ENCODE assay signal across 14 cellular contexts in the genomic region with DNA sequence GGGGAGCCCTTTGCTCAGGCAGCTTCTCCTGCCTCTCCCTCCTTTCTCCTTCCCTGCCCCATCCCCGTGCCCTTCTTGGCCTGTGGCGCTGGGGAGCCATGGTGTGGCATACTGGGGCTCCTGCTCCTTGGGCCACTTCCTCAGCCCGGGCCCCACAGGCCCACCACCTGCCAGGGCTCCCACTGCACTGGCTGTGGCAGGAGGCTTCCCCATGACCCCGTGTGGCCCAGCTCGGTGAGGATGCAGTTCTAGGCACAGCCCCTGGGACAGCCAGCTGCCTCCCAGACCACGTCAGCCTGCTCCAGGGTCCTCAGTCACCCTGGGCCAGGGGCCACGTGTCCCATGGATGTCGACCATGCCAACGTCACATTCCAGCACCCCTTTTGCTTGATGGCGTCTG. TPM values are rescaled to one million over a fixed set of nuclear protein-coding genes. Genes with fewer than 3 reads are reported as not detected.
DNase-seq lines count a peak whose midpoint lies in the region; ATAC-seq and TF ChIP-seq lines count a peak whose summit lies in the region.
"Had no signal": no experiment of that assay in that cellular context is flagged by ENCODE, and none has a peak within 500 bp of the region (broad histone marks: within the 10 kb centered on the region; RNA-seq: fewer than 3 reads in every experiment).

No MANE protein-coding gene starts in this region.

- H3K9ac ChIP-seq in BLaER1, result 0 out of 2 replicates have a peak overlapping the region, but pooled peaks have one; percentile 10
- no peak overlapping the region for H3K9ac ChIP-seq in SK-N-MC (ENCODE audit: insufficient read length)

- intact Hi-C loops in activated CD4-positive, alpha-beta T cell treated with anti-CD3 and anti-CD28 coated beads for 36 hours (cut with DNase I, micrococcal nuclease), result no loop called here
- intact Hi-C loops in testis (cut with DNase I; ENCODE audit: low total_unique reads), result no loop called here

- H3K27ac ChIP-seq in BLaER1 (peak overlapping the region; percentile 56), SK-N-MC (0 out of 2 replicates have a peak overlapping the region, but pooled peaks have one; percentile 64), osteoblast (ENCODE audit: low read depth, low read length) (no peak overlapping the region), testis (no peak overlapping the region)

- no peak for TF ChIP-seq CTCF in osteoblast (IDR thresholded peaks at IDR 0.05; ENCODE audit: extremely low read depth, low read depth, low read length)
- no peak for TF ChIP-seq CTCF in testis (IDR thresholded peaks at IDR 0.05)

- peak overlapping the region; percentile 31 for H3K27ac Mint-ChIP-seq in activated CD4-positive, alpha-beta T cell treated with anti-CD3 and anti-CD28 coated beads, Interleukin-2, amount 10 ng/mL, durations not matched to agents 7 days and 5 days
- H3K27ac Mint-ChIP-seq in activated CD4-positive, alpha-beta T cell treated with anti-CD3 and anti-CD28 coated beads for 36 hours, result no peak overlapping the region

- H2AFZ ChIP-seq in osteoblast (ENCODE audit: low read length), result no peak overlapping the region

- H3K4me3 Mint-ChIP-seq in activated CD4-positive, alpha-beta T cell treated with anti-CD3 and anti-CD28 coated beads, Interleukin-2, amount 10 ng/mL, durations not matched to agents 7 days and 5 days, result no peak overlapping the region
- no peak overlapping the region for H3K4me3 Mint-ChIP-seq in activated CD4-positive, alpha-beta T cell treated with anti-CD3 and anti-CD28 coated beads for 36 hours

- no peaks in the 10 kb centered on the region for H3K4me1 Mint-ChIP-seq in activated CD4-positive, alpha-beta T cell treated with anti-CD3 and anti-CD28 coated beads, Interleukin-2, amount 10 ng/mL, durations not matched to agents 7 days and 5 days
- no peaks in the 10 kb centered on the region for H3K4me1 Mint-ChIP-seq in activated CD4-positive, alpha-beta T cell treated with anti-CD3 and anti-CD28 coated beads for 36 hours

- POLR2A ChIA-PET in activated CD4-positive, alpha-beta T cell treated with anti-CD3 and anti-CD28 coated beads, Interleukin-2, amount 10 ng/mL, durations not matched to agents 7 days and 5 days (lab: Charles Lee), result no interaction called here
- POLR2A ChIA-PET in activated CD4-positive, alpha-beta T cell treated with anti-CD3 and anti-CD28 coated beads for 36 hours (lab: Charles Lee), result no interaction called here

- H3K79me2 ChIP-seq in osteoblast (ENCODE audit: insufficient read depth, low read length), result no peaks in the 10 kb centered on the region

- H3K27me3 ChIP-seq in BLaER1 (no peaks in the 10 kb centered on the region), osteoblast (ENCODE audit: insufficient read depth, low read length) (no peaks in the 10 kb centered on the region), testis (no peaks in the 10 kb centered on the region)

- no peak for ATAC-seq in activated CD4-positive, alpha-beta T cell treated with anti-CD3 and anti-CD28 coated beads for 36 hours
- ATAC-seq in stimulated activated naive CD8-positive, alpha-beta T cell treated with anti-CD3 and anti-CD28 coated beads, Interleukin-15, Interleukin-2, amounts not matched to agents 100 U/mL and 50 U/mL, for 24 hours, result no peak
- ATAC-seq: PC-3 had no signal

- H3K4me1 ChIP-seq in BLaER1 (peaks cover 51% of the 10 kb centered on the region), osteoblast (ENCODE audit: insufficient read depth, low read length) (no peaks in the 10 kb centered on the region), testis (no peaks in the 10 kb centered on the region)
- H3K4me1 ChIP-seq: Caco-2, HAP-1 had no signal

- H3K36me3 Mint-ChIP-seq in activated CD4-positive, alpha-beta T cell treated with anti-CD3 and anti-CD28 coated beads, Interleukin-2, amount 10 ng/mL, durations not matched to agents 7 days and 5 days (ENCODE audit: low read depth), result peaks cover 10% of the 10 kb centered on the region
- peaks cover 22% of the 10 kb centered on the region for H3K36me3 Mint-ChIP-seq in activated CD4-positive, alpha-beta T cell treated with anti-CD3 and anti-CD28 coated beads for 36 hours (ENCODE audit: low read depth)

- H3K27me3 Mint-ChIP-seq in activated CD4-positive, alpha-beta T cell treated with anti-CD3 and anti-CD28 coated beads, Interleukin-2, amount 10 ng/mL, durations not matched to agents 7 days and 5 days, result no peaks in the 10 kb centered on the region
- H3K27me3 Mint-ChIP-seq in activated CD4-positive, alpha-beta T cell treated with anti-CD3 and anti-CD28 coated beads for 36 hours, result no peaks in the 10 kb centered on the region

- H4K20me1 ChIP-seq in BLaER1, result peaks cover 31% of the 10 kb centered on the region
- no peaks in the 10 kb centered on the region for H4K20me1 ChIP-seq in osteoblast (ENCODE audit: insufficient read depth, low read length)

- 88 to 96% methylated on average over 10 of the region's 10 CpGs for WGBS in testis, 2 donors

- no peak overlapping the region for H3K4me3 ChIP-seq in BLaER1
- no peak overlapping the region for H3K4me3 ChIP-seq in SK-N-MC
- H3K4me3 ChIP-seq in osteoblast (ENCODE audit: insufficient read depth, low read length), result no peak overlapping the region
- H3K4me3 ChIP-seq in testis, result no peak overlapping the region
- H3K4me3 ChIP-seq: HAP-1 had no signal

- CTCF ChIA-PET in activated CD4-positive, alpha-beta T cell treated with anti-CD3 and anti-CD28 coated beads, Interleukin-2, amount 10 ng/mL, durations not matched to agents 7 days and 5 days (lab: Charles Lee), result interaction anchor here (0.6 kb wide), 1 partner anchor 315 kb away, joined by 3 read pairs; no protein-coding TSS in a partner anchor
- CTCF ChIA-PET in activated CD4-positive, alpha-beta T cell treated with anti-CD3 and anti-CD28 coated beads for 36 hours (lab: Charles Lee), result interaction anchor here (0.6 kb wide), 1 partner anchor 882 kb away, joined by 3 read pairs; no protein-coding TSS in a partner anchor

- H3K4me2 ChIP-seq in BLaER1, result peak overlapping the region; percentile 86
- H3K4me2 ChIP-seq in osteoblast (ENCODE audit: insufficient read depth, low read length), result no peak overlapping the region

- H3K9me3 ChIP-seq in BLaER1 (no peaks in the 10 kb centered on the region; the same call in 1 of the 2 replicates), SK-N-MC (ENCODE audit: low read depth, low read length) (no peaks in the 10 kb centered on the region), osteoblast (ENCODE audit: low read depth, low read length) (no peaks in the 10 kb centered on the region), testis (no peaks in the 10 kb centered on the region)
- H3K9me3 ChIP-seq: Caco-2 had no signal

- DNase-seq in activated CD4-positive, alpha-beta T cell treated with anti-CD3 and anti-CD28 coated beads, Interleukin-2, amount 10 ng/mL, durations not matched to agents 7 days and 5 days, result no peak
- no peak for DNase-seq in activated CD4-positive, alpha-beta T cell treated with anti-CD3 and anti-CD28 coated beads for 36 hours
- no peak for DNase-seq in SK-N-MC (ENCODE audit: low read depth, low spot score)
- DNase-seq in osteoblast (ENCODE audit: insufficient read length, low spot score, missing footprints), result peak; percentile 67
- no peak for DNase-seq in testis
- DNase-seq in stimulated activated naive CD8-positive, alpha-beta T cell treated with anti-CD3 and anti-CD28 coated beads, Interleukin-15, Interleukin-2, amounts not matched to agents 100 U/mL and 50 U/mL, for 24 hours, result no peak
- no peak for DNase-seq in activated CD8-positive, alpha-beta memory T cell treated with anti-CD3 and anti-CD28 coated beads, Interleukin-2, amount 50 U/mL, for 4 hours
- DNase-seq: Caco-2, NCI-H1092, NCI-H187, NCI-H69, PC-3 had no signal

- H3K9me3 Mint-ChIP-seq in activated CD4-positive, alpha-beta T cell treated with anti-CD3 and anti-CD28 coated beads, Interleukin-2, amount 10 ng/mL, durations not matched to agents 7 days and 5 days, result no peaks in the 10 kb centered on the region
- no peaks in the 10 kb centered on the region for H3K9me3 Mint-ChIP-seq in activated CD4-positive, alpha-beta T cell treated with anti-CD3 and anti-CD28 coated beads for 36 hours (ENCODE audit: low read depth)

- H3K36me3 ChIP-seq in BLaER1 (peaks cover 31% of the 10 kb centered on the region), SK-N-MC (ENCODE audit: insufficient read depth, low read length) (peaks cover 26% of the 10 kb centered on the region), osteoblast (ENCODE audit: insufficient read depth, low read length) (peaks cover 10% of the 10 kb centered on the region), testis (ENCODE audit: low read depth, missing control alignments) (no peaks in the 10 kb centered on the region)

- no peak for TF ChIP-seq POLR2A in testis (IDR thresholded peaks at IDR 0.05)

RNA-seq across cellular contexts. Expression of gene AMN, which starts 13.0 kb away (rescaled TPM):
- total RNA-seq in activated CD4-positive, alpha-beta T cell treated with anti-CD3 and anti-CD28 coated beads, Interleukin-2, amount 10 ng/mL, durations not matched to agents 7 days and 5 days, result under 1 TPM; 0.15 to 0.30 TPM
- total RNA-seq in activated CD4-positive, alpha-beta T cell treated with anti-CD3 and anti-CD28 coated beads for 36 hours, result under 1 TPM; 0.23 to 0.53 TPM
- total RNA-seq in osteoblast (under 0.01 and 0.29 TPM in 2 replicates), testis (1 to 10 TPM; 3.0 to 4.6 TPM)
- 3.0 TPM for polyA plus RNA-seq in testis (ENCODE audit: insufficient read depth, low read depth, low replicate concordance)
- total RNA-seq: PC-3 had no signal

Comparison
In these comparisons a context has a peak if more than half of its experiments do, and no peak if none do; other contexts are left out.
1. H3K27ac ChIP-seq: peak in BLaER1 (single experiment) and SK-N-MC (single experiment); none in osteoblast (single experiment) and testis (0 of 2).